22 cellular contexts compared by ENCODE assay signal in genomic region chr16:84314373-84314772, GRCh38. TPM values are rescaled to one million over a fixed set of nuclear protein-coding genes. Genes with fewer than 3 reads are reported as not detected.
"Had no signal": no experiment of that assay in that cellular context is flagged by ENCODE, and none has a peak within 500 bp of the region (broad histone marks: within the 10 kb centered on the region; RNA-seq: fewer than 3 reads in every experiment).

No MANE protein-coding gene starts in this region.

- H3K9me3 ChIP-seq: testis had no signal

- ATAC-seq: activated T-helper 17 cell treated with anti-CD3 and anti-CD28 coated beads, Interleukin-2, amount 50 U/mL, for 72 hours; heart right ventricle; left ventricle myocardium superior; right cardiac atrium had no signal

- H3K27ac Mint-ChIP-seq: activated CD4-positive, alpha-beta memory T cell treated with anti-CD3 and anti-CD28 coated beads, Interleukin-2, amount 10 ng/mL, durations not matched to agents 7 days and 5 days; activated T-helper 17 cell treated with anti-CD3 and anti-CD28 coated beads, Interleukin-2, amount 50 U/mL, for 72 hours; memory B cell; progenitor cell of endocrine pancreas; type B pancreatic cell had no signal

- H3K27me3 ChIP-seq: testis had no signal

- H3K4me1 ChIP-seq: heart right ventricle, testis had no signal

- H3K36me3 ChIP-seq: brain microvascular endothelial cell, esophagus muscularis mucosa, heart right ventricle had no signal

- H3K4me3 Mint-ChIP-seq: activated CD4-positive, alpha-beta memory T cell treated with anti-CD3 and anti-CD28 coated beads, Interleukin-2, amount 10 ng/mL, durations not matched to agents 7 days and 5 days; activated T-helper 17 cell treated with anti-CD3 and anti-CD28 coated beads, Interleukin-2, amount 50 U/mL, for 72 hours; central memory CD8-positive, alpha-beta T cell; memory B cell; neural crest cell; type B pancreatic cell had no signal

- H3K9me3 Mint-ChIP-seq: activated T-helper 17 cell treated with anti-CD3 and anti-CD28 coated beads, Interleukin-2, amount 50 U/mL, for 72 hours; central memory CD8-positive, alpha-beta T cell; neural crest cell; type B pancreatic cell had no signal

- H3K4me1 Mint-ChIP-seq: activated CD4-positive, alpha-beta memory T cell treated with anti-CD3 and anti-CD28 coated beads, Interleukin-2, amount 10 ng/mL, durations not matched to agents 7 days and 5 days; activated T-helper 17 cell treated with anti-CD3 and anti-CD28 coated beads, Interleukin-2, amount 50 U/mL, for 72 hours; central memory CD8-positive, alpha-beta T cell; memory B cell had no signal

- H3K27ac ChIP-seq: brain microvascular endothelial cell, coronary artery, esophagus muscularis mucosa, heart right ventricle, testis had no signal

- H3K4me3 ChIP-seq: coronary artery, esophagus muscularis mucosa, heart right ventricle, testis had no signal

- H3K36me3 Mint-ChIP-seq: type B pancreatic cell had no signal

- DNase-seq: activated CD4-positive, alpha-beta memory T cell treated with anti-CD3 and anti-CD28 coated beads, Interleukin-2, amount 10 ng/mL, durations not matched to agents 7 days and 5 days; activated CD4-positive, alpha-beta T cell treated with anti-CD3 and anti-CD28 coated beads for 48 hours; activated CD4-positive, CD25-positive, alpha-beta regulatory T cell; activated naive CD4-positive, alpha-beta T cell treated with Interleukin-2 at 50 U/mL for 16 hours; activated T-cell treated with anti-CD3 and anti-CD28 coated beads, Interleukin-2, amount 50 U/mL, for 1 hour; heart right ventricle; kidney glomerular epithelial cell; left ventricle myocardium superior; right cardiac atrium; small intestine; stimulated activated CD4-positive, alpha-beta T cell treated with anti-CD3 and anti-CD28 coated beads, Interleukin-4, amount 100 ng/mL, for 1 hour; testis had no signal

RNA-seq across cellular contexts. Expression of gene WFDC1, which starts 19.7 kb away (rescaled TPM):
- total RNA-seq: activated CD4-positive, alpha-beta memory T cell treated with anti-CD3 and anti-CD28 coated beads, Interleukin-2, amount 10 ng/mL, durations not matched to agents 7 days and 5 days had no signal

RNA-seq across cellular contexts. Expression of gene ATP2C2, which starts 54.0 kb away (rescaled TPM):
- total RNA-seq: activated CD4-positive, alpha-beta memory T cell treated with anti-CD3 and anti-CD28 coated beads, Interleukin-2, amount 10 ng/mL, durations not matched to agents 7 days and 5 days; activated T-helper 17 cell treated with anti-CD3 and anti-CD28 coated beads, Interleukin-2, amount 50 U/mL, for 72 hours; heart right ventricle; left ventricle myocardium superior; mononuclear cell; right cardiac atrium had no signal
